In the genomic region with DNA sequence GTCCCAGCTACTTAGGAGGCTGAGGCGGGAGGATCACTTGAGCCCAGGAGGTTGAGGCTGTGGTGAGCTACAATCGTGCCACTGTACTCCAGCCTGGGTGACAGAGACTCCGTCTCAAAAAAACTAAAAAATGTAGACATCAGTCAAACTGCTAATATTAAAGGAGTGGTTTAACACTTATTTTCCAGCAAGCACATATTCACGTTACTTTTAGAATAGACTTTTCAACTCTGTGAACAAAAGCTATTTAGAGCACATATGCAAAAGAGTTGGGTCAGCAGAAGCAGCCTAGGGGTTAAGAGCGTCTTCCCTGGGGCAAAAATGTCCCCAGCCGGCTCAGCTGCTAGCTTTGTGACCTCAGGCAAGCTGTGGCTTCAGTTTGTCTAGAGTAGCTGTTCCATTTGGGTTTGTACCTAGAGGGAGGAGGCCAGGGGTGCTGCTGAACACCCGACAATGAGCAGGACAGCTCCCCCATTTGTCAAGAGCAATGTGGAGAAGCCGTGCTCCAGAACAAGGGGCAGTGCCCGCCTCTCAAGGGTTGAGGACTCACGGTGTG, we compare ENCODE assay signal across 14 cellular contexts.
DNase-seq lines count a peak whose midpoint lies in the region; ATAC-seq and TF ChIP-seq lines count a peak whose summit lies in the region.
"Had no signal": no experiment of that assay in that cellular context is flagged by ENCODE, and none has a peak within 500 bp of the region (broad histone marks: within the 10 kb centered on the region; RNA-seq: fewer than 3 reads in every experiment).

No MANE protein-coding gene starts in this region.

- ATAC-seq in Right ventricle myocardium inferior (peak; percentile 7), heart left ventricle (no peak), HG02870 (IDR thresholded peaks at IDR 0.05; ENCODE audit: unreplicated experiment) (peak; percentile 78), Panc1 (0 out of 2 replicates have a peak, but pooled peaks have one; percentile 8)
- ATAC-seq in activated naive CD4-positive, alpha-beta T cell treated with anti-CD3 and anti-CD28 coated beads, Interleukin-2, amount 50 U/mL, for 72 hours: no peak
- ATAC-seq in CD8-positive, alpha-beta T cell: no peak
- ATAC-seq: left colon had no signal

- H3K4me3 ChIP-seq in heart left ventricle (no peak overlapping the region), Panc1 (ENCODE audit: low read depth in 2 of 2, low read length in 2 of 2) (no peak overlapping the region), transverse colon (no peak overlapping the region), MG63 (no peak overlapping the region)
- H3K4me3 ChIP-seq in CD8-positive, alpha-beta T cell (ENCODE audit: low read depth, low read length): no peak overlapping the region

- H3K9me3 Mint-ChIP-seq in activated naive CD4-positive, alpha-beta T cell treated with anti-CD3 and anti-CD28 coated beads, Interleukin-2, amount 50 U/mL, for 72 hours: no peaks in the 10 kb centered on the region
- H3K9me3 Mint-ChIP-seq in CD8-positive, alpha-beta T cell: peaks cover 5% of the 10 kb centered on the region

- H3K27me3 Mint-ChIP-seq in CD8-positive, alpha-beta T cell (ENCODE audit: low read depth): no peaks in the 10 kb centered on the region

- H3K27ac ChIP-seq in heart left ventricle: peak overlapping the region in 3 of 12 donors; percentile 10 to 31 (median 20)
- no peak overlapping the region for H3K27ac ChIP-seq in Panc1 (ENCODE audit: low read length)
- peak overlapping the region; percentile 0 to 45 (median 38) for H3K27ac ChIP-seq in transverse colon
- H3K27ac ChIP-seq in CD8-positive, alpha-beta T cell (ENCODE audit: low read depth, low read length): no peak overlapping the region

- CTCF ChIA-PET in Panc1 (lab: Charles Lee): interaction anchor here (0.7 kb wide), 1 partner anchor 15 kb away, joined by 3 read pairs; no protein-coding TSS in a partner anchor
- CTCF ChIA-PET in CD8-positive, alpha-beta T cell (lab: Charles Lee): interaction anchor here (1.1 to 1.2 kb wide), 2 partner anchors 13 to 215 kb away, joined by 3 read pairs; no protein-coding TSS in a partner anchor

- peaks cover 0 to 12% (median 0%) of the 10 kb centered on the region in 12 donors for H3K9me3 ChIP-seq in heart left ventricle
- no peaks in the 10 kb centered on the region for H3K9me3 ChIP-seq in Panc1 (ENCODE audit: control insufficient read depth, insufficient read depth, low read depth, low read length)
- H3K9me3 ChIP-seq in transverse colon: no peaks in the 10 kb centered on the region
- no peaks in the 10 kb centered on the region for H3K9me3 ChIP-seq in MG63
- H3K9me3 ChIP-seq in CD8-positive, alpha-beta T cell (ENCODE audit: low read length): no peaks in the 10 kb centered on the region

- in situ Hi-C loops in Panc1 (cut with HindIII; ENCODE audit: low pct_unique_long_range_greater_than_20kb, low sequenced_read_pairs): no loop called here
- in situ Hi-C loops in transverse colon (cut with MboI; ENCODE audit: low pct_ligation_motif_present in 1 of 4, low pct_unique_long_range_greater_than_20kb in 1 of 4, low sequenced_read_pairs in 3 of 4): no loop called here

- POLR2A ChIA-PET in Panc1 (lab: Charles Lee): no interaction called here
- POLR2A ChIA-PET in CD8-positive, alpha-beta T cell (lab: Charles Lee): no interaction called here

- no peak overlapping the region for H3K27ac Mint-ChIP-seq in activated naive CD4-positive, alpha-beta T cell treated with anti-CD3 and anti-CD28 coated beads, Interleukin-2, amount 50 U/mL, for 72 hours
- H3K27ac Mint-ChIP-seq in CD8-positive, alpha-beta T cell: no peak overlapping the region

- DNase-seq in Right ventricle myocardium inferior (ENCODE audit: missing footprints): no peak
- DNase-seq in heart left ventricle: no peak
- no peak for DNase-seq in Panc1 (ENCODE audit: low read depth, low spot score)
- DNase-seq in transverse colon: no peak
- no peak for DNase-seq in activated naive CD4-positive, alpha-beta T cell treated with anti-CD3 and anti-CD28 coated beads, Interleukin-2, amount 50 U/mL, for 72 hours (ENCODE audit: low spot score in 2 of 2)
- no peak for DNase-seq in MG63
- DNase-seq in CD8-positive, alpha-beta T cell: no peak
- DNase-seq: 8988T; activated CD8-positive, alpha-beta memory T cell treated with anti-CD3 and anti-CD28 coated beads for 24 hours; effector CD4-positive, alpha-beta T cell; H7; left colon; stimulated activated CD4-positive, alpha-beta T cell treated with anti-CD3 and anti-CD28 coated beads, Interleukin-4, amount 100 ng/mL, for 24 hours had no signal

- no peaks in the 10 kb centered on the region for H3K36me3 Mint-ChIP-seq in activated naive CD4-positive, alpha-beta T cell treated with anti-CD3 and anti-CD28 coated beads, Interleukin-2, amount 50 U/mL, for 72 hours
- peaks cover 12% of the 10 kb centered on the region for H3K36me3 Mint-ChIP-seq in CD8-positive, alpha-beta T cell

- peaks cover 2% of the 10 kb centered on the region for H3K4me1 Mint-ChIP-seq in CD8-positive, alpha-beta T cell (ENCODE audit: low read depth)

- H3K4me3 Mint-ChIP-seq in CD8-positive, alpha-beta T cell: no peak overlapping the region

- TF ChIP-seq CTCF in heart left ventricle (IDR thresholded peaks at IDR 0.05): no peak
- no peak for TF ChIP-seq CTCF in Panc1 (IDR thresholded peaks at IDR 0.05)
- TF ChIP-seq CTCF in transverse colon (IDR thresholded peaks at IDR 0.05): no peak
- TF ChIP-seq CTCF in CD8-positive, alpha-beta T cell (IDR thresholded peaks at IDR 0.05): no peak

- BruUV-seq in Panc1 (replicated peaks; lab: Mats Ljungman, UMichigan): no TSS peak

- H3K27me3 ChIP-seq in heart left ventricle (no peaks in the 10 kb centered on the region), Panc1 (ENCODE audit: control insufficient read depth, insufficient read depth, low read length) (no peaks in the 10 kb centered on the region), transverse colon (no peaks in the 10 kb centered on the region), MG63 (no peaks in the 10 kb centered on the region)
- H3K27me3 ChIP-seq in CD8-positive, alpha-beta T cell (ENCODE audit: insufficient read depth, low read length): no peaks in the 10 kb centered on the region

- no peak for TF ChIP-seq EP300 in transverse colon (IDR thresholded peaks at IDR 0.05; ENCODE audit: low read depth)

- peaks cover 0 to 47% (median 5%) of the 10 kb centered on the region in 12 donors for H3K4me1 ChIP-seq in heart left ventricle
- H3K4me1 ChIP-seq in Panc1 (ENCODE audit: control insufficient read depth, insufficient read depth, low read length): no peaks in the 10 kb centered on the region; the same call in 1 of the 2 replicates
- peaks cover 15 to 39% (median 16%) of the 10 kb centered on the region in 4 donors for H3K4me1 ChIP-seq in transverse colon
- H3K4me1 ChIP-seq in CD8-positive, alpha-beta T cell (ENCODE audit: insufficient read depth, low read length): no peaks in the 10 kb centered on the region

- TF ChIP-seq POLR2A in heart left ventricle (IDR thresholded peaks at IDR 0.05) (no peak), transverse colon (IDR thresholded peaks at IDR 0.05) (no peak)

- H3K36me3 ChIP-seq in heart left ventricle (peaks cover 0 to 27% (median 17%) of the 10 kb centered on the region in 9 donors), Panc1 (ENCODE audit: control insufficient read depth, insufficient read depth, low read length) (0 out of 2 replicates have a peak, but pooled peaks cover under 1% of the 10 kb centered on the region), transverse colon (no peaks in the 10 kb centered on the region), MG63 (peaks cover 41% of the 10 kb centered on the region)
- H3K36me3 ChIP-seq in CD8-positive, alpha-beta T cell (ENCODE audit: insufficient read depth, low read length): no peaks in the 10 kb centered on the region

- WGBS in heart left ventricle, 4 donors: 72 to 81% (median 78%) methylated on average over 9 to 10 of the region's 10 CpGs
- 63 to 79% methylated on average over 4 to 10 of the region's 10 CpGs for WGBS in transverse colon (ENCODE audit: low coverage in 1 of 2), 2 donors

- intact Hi-C loops in Right ventricle myocardium inferior (cut with DNase I) (loop anchor here (5.0 kb wide), 1 partner anchor 182 kb away; the partner anchor contains the start of gene SLC9A8), heart left ventricle (cut with DNase I) (no loop called here), Panc1 (cut with micrococcal nuclease; ENCODE audit: unreplicated experiment) (no loop called here), transverse colon (cut with DNase I; ENCODE audit: low total_unique reads) (no loop called here)
- intact Hi-C loops in CD8-positive, alpha-beta T cell (cut with DNase I, micrococcal nuclease): no loop called here

Comparison
In these comparisons a context has a peak if more than half of its experiments do, and no peak if none do; other contexts are left out.
1. ATAC-seq: peak in Right ventricle myocardium inferior (single experiment), HG02870 (single experiment) and Panc1 (single experiment); none in heart left ventricle (0 of 4), activated naive CD4-positive, alpha-beta T cell treated with anti-CD3 and anti-CD28 coated beads, Interleukin-2, amount 50 U/mL, for 72 hours (0 of 2) and CD8-positive, alpha-beta T cell (single experiment).
2. H3K27ac ChIP-seq: peak in transverse colon (4 of 4); none in Panc1 (single experiment) and CD8-positive, alpha-beta T cell (single experiment).